8 cellular contexts compared by ENCODE assay signal in the genomic region with DNA sequence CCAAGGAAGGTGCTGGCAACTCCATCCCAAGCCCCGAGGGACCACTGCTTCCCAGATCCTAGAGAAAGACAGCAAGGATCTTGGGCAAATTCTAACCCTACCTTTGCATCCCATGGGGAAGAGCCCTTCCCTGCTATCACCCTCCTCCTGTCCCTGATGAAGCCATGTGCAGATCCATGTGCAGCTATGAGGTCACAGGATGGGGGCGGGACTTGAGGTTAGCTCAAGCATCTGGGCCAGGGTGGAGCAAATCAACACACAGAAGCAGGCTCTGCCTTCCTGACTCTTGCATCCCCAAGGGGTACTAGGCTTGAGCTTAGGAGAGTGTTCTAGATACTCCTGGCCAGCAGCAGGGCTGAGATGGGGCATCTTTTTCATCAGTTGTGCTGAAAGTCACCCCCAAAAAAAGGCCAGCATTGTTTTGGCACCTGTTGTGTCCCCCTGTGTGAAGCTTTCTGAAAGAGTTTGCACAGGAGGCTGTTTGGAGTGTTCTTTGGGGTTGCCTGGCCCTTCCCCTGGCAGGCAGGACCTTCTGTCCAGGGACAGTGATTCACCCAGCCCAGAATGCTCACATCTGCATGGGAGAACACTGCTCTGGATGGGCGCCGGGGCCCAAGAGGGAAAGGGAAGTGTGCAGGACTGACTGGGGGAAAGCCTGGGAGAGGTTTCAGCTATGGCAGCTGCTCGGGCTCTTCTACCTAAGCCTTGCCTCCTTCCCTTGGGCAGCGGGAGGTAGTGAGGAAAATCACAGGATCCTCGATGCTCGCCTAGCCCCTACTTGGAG. TPM values are rescaled to one million over a fixed set of nuclear protein-coding genes. Genes with fewer than 3 reads are reported as not detected.
A peak's percentile ranks its signal among the peaks of the same experiment; 100 is the strongest.
DNase-seq lines count a peak whose midpoint lies in the region; ATAC-seq, FAIRE-seq and TF ChIP-seq lines count a peak whose summit lies in the region.

No MANE protein-coding gene starts in this region.

- no peak overlapping the region for H4K8ac ChIP-seq in H9 (replicated peaks; ENCODE audit: insufficient read length, low read depth, low read length)

- no peak overlapping the region for H2BK20ac ChIP-seq in H9 (ENCODE audit: low read depth, low read length, poor library complexity, severe bottlenecking)

- H4K91ac ChIP-seq in H9 (ENCODE audit: insufficient read length, low read depth, low read length), result no peak overlapping the region

- no CpG with 5 or more reads among the region's 8 CpGs for WGBS in H9 (ENCODE audit: extremely low coverage, insufficient read length, low lambda C conversion rate)
- 29% methylated on average over 8 of the region's 8 CpGs for WGBS in GM12878 (ENCODE audit: insufficient coverage, insufficient replicate concordance, low lambda C conversion rate, missing lambda C conversion rate)
- 81% methylated on average over 8 of the region's 8 CpGs for WGBS in urinary bladder

- no peak overlapping the region for H3T11ph ChIP-seq in H9 (ENCODE audit: low read length)

- no peaks in the 10 kb centered on the region for H3K23me2 ChIP-seq in H9 (ENCODE audit: insufficient read length, low read depth, low read length, poor library complexity, severe bottlenecking)

- no peak overlapping the region for H3K56ac ChIP-seq in H9 (ENCODE audit: insufficient read length, low read depth, low read length)

- H3K27ac ChIP-seq in H9 (ENCODE audit: insufficient read length, low read depth, low read length), result no peak overlapping the region
- H3K27ac ChIP-seq in GM12878 (ENCODE audit: control insufficient read depth, insufficient read depth), result no peak overlapping the region
- peak overlapping the region; percentile 88 for H3K27ac ChIP-seq in urinary bladder (ENCODE audit: low read depth)

- no peak overlapping the region for H3K4ac ChIP-seq in H9 (ENCODE audit: low read depth, low read length)

- no peaks in the 10 kb centered on the region for H3K79me1 ChIP-seq in H9 (ENCODE audit: insufficient read depth, low read depth, low read length, poor library complexity, severe bottlenecking)

- H3K4me1 ChIP-seq in H9 (ENCODE audit: insufficient read depth, low read length), result no peaks in the 10 kb centered on the region; the same call in 1 of the 2 replicates
- H3K4me1 ChIP-seq in GM12878 (ENCODE audit: control insufficient read depth, insufficient read depth, low read length), result peaks cover 13% of the 10 kb centered on the region
- H3K4me1 ChIP-seq in urinary bladder (ENCODE audit: insufficient read depth), result peaks cover 2% of the 10 kb centered on the region

- H2AK5ac ChIP-seq in H9 (ENCODE audit: insufficient read length, low read length), result no peak overlapping the region

- H3K9ac ChIP-seq in H9 (ENCODE audit: extremely low read depth, insufficient read length, low read length), result no peak overlapping the region
- H3K9ac ChIP-seq in GM12878 (ENCODE audit: control insufficient read depth, insufficient read depth, low read length), result no peak overlapping the region

- H3K27ac Mint-ChIP-seq in H9 (no peak overlapping the region), T-cell (peak overlapping the region; percentile 93 to 99), type B pancreatic cell (no peak overlapping the region)

- no peak for TF ChIP-seq RAD21 in GM12878 (IDR thresholded peaks at IDR 0.05; ENCODE audit: insufficient read depth, low read depth, low read length)

- ATAC-seq in T-cell (replicated peaks in 1 of 4) (peak; percentile 42 to 56 (median 50)), GM12878 (peak; percentile 16)

- SMC1A ChIA-PET in GM12878 (lab: Charles Lee; ENCODE audit: uncharacterized antibody, unreplicated experiment), result interaction anchor here (1.3 to 8.6 kb wide), 4 partner anchors 12 to 51 kb away, joined by 3 to 425 read pairs (median 6); no protein-coding TSS in a partner anchor

- CTCF ChIA-PET in T-cell (lab: Charles Lee) (interaction anchor here (0.6 to 1.8 kb wide), 5 partner anchors 28 to 63 kb away, joined by 3 to 9 read pairs (median 3); no protein-coding TSS in a partner anchor), GM12878 (lab: Yijun Ruan, JAX) (interaction anchor here (2.4 to 7.7 kb wide), 5 partner anchors 8 to 97 kb away, joined by 6 to 273 read pairs (median 13); a partner anchor contains a TSS)

- no TSS peak for BruUV-seq in GM12878 (replicated peaks; lab: Mats Ljungman, UMichigan)

- H2BK5ac ChIP-seq in H9 (ENCODE audit: insufficient read length, low read length), result no peak overlapping the region

- H3K79me2 ChIP-seq in H9 (ENCODE audit: insufficient read depth, low read length) (no peaks in the 10 kb centered on the region), GM12878 (ENCODE audit: control insufficient read depth, insufficient read depth, low read length) (peaks cover 4% of the 10 kb centered on the region)

- H3K4me2 ChIP-seq in H9 (ENCODE audit: insufficient read depth, insufficient read length, low read length) (no peak overlapping the region), GM12878 (ENCODE audit: control insufficient read depth, insufficient read depth) (no peak overlapping the region)

- H3K18ac ChIP-seq in H9 (ENCODE audit: insufficient read length, low read depth, low read length), result no peak overlapping the region

- H4K20me1 ChIP-seq in H9 (ENCODE audit: control insufficient read depth, insufficient read depth, insufficient read length) (no peaks in the 10 kb centered on the region), GM12878 (ENCODE audit: control insufficient read depth, insufficient read depth) (no peaks in the 10 kb centered on the region)

- intact Hi-C loops in GM12878 (cut with micrococcal nuclease; ENCODE audit: unreplicated experiment), result loop anchor here (5.0 kb wide), 1 partner anchor 562 kb away; a partner anchor contains a TSS

- H3K36me3 Mint-ChIP-seq in H9 (ENCODE audit: insufficient read depth in 1 of 3, low read depth in 3 of 3), result no peaks in the 10 kb centered on the region; a peak in 1 of 7 replicates
- H3K36me3 Mint-ChIP-seq in T-cell, result no peaks in the 10 kb centered on the region
- no peaks in the 10 kb centered on the region for H3K36me3 Mint-ChIP-seq in type B pancreatic cell

- in situ Hi-C loops in GM12878 (cut with MboI), result loop anchor here (5.0 kb wide), 1 partner anchor 33 kb away; no protein-coding TSS in a partner anchor

- H3K14ac ChIP-seq in H9 (ENCODE audit: insufficient read depth, low read length), result no peak overlapping the region

- POLR2A ChIA-PET in T-cell (lab: Charles Lee), result interaction anchor here (0.6 to 10.9 kb wide), 7 partner anchors 9 to 63 kb away, joined by 3 to 572 read pairs (median 5); a partner anchor contains a TSS
- POLR2A ChIA-PET in GM12878 (lab: Charles Lee), result interaction anchor here (10.5 kb wide), 1 partner anchor 35 kb away, joined by 287 read pairs; no protein-coding TSS in a partner anchor

- H3K36me3 ChIP-seq in GM12878 (ENCODE audit: control insufficient read depth in 2 of 2, insufficient read depth in 2 of 2, low read length in 1 of 2), result no peaks in the 10 kb centered on the region
- H3K36me3 ChIP-seq in urinary bladder (ENCODE audit: insufficient read depth), result no peaks in the 10 kb centered on the region

- no peak overlapping the region for H2BK120ac ChIP-seq in H9 (ENCODE audit: low read depth, low read length, poor library complexity, severe bottlenecking)

- TF ChIP-seq CTCF in H9 (conservative IDR thresholded peaks at IDR 0.05), result no peak
- no peak for TF ChIP-seq CTCF in GM12878 (IDR thresholded peaks at IDR 0.05 in 2 of 3, conservative IDR thresholded peaks at IDR 0.05 in 1 of 3; ENCODE audit: control insufficient read depth in 2 of 3, extremely low read depth in 1 of 3, insufficient read depth in 1 of 3, low read depth in 3 of 3, low read length in 3 of 3)
- TF ChIP-seq CTCF in type B pancreatic cell (conservative IDR thresholded peaks at IDR 0.05), result no peak

- H3K9me3 ChIP-seq in H9 (ENCODE audit: control insufficient read depth, low read depth, low read length) (no peaks in the 10 kb centered on the region), GM12878 (replicated peaks; ENCODE audit: control insufficient read depth, insufficient read depth, low read length) (no peaks in the 10 kb centered on the region)

- DNase-seq in H9, result peak; percentile 39
- DNase-seq in T-cell, result peak; percentile 51 to 86 (median 76)
- no peak for DNase-seq in GM12878 (ENCODE audit: low read depth, low spot score)
- DNase-seq in mucosa of gallbladder (ENCODE audit: low spot score), result peak; percentile 68
- no peak for DNase-seq in ecto neural progenitor cell (ENCODE audit: low spot score)
- DNase-seq in type B pancreatic cell (ENCODE audit: extremely low spot score, unreplicated experiment), result no peak
- DNase-seq in GOT3 (lab: John Stamatoyannopoulos, UW), result no peak

- H3K4me3 ChIP-seq in GM12878, result no peak overlapping the region
- no peak overlapping the region for H3K4me3 ChIP-seq in urinary bladder (ENCODE audit: low read depth, low read length)

- H2AFZ ChIP-seq in H9 (ENCODE audit: low read length), result no peak overlapping the region
- no peak overlapping the region; the same call in 1 of the 2 replicates for H2AFZ ChIP-seq in GM12878 (ENCODE audit: control insufficient read depth, low read depth, low read length)

- H3K27me3 Mint-ChIP-seq in H9 (ENCODE audit: low read depth), result peaks cover 13% of the 10 kb centered on the region
- H3K27me3 Mint-ChIP-seq in T-cell, result peaks cover 0 to 12% of the 10 kb centered on the region in 2 donors
- peaks cover 4% of the 10 kb centered on the region for H3K27me3 Mint-ChIP-seq in type B pancreatic cell

- no peak for FAIRE-seq in GM12878 (lab: Jason Lieb, UNC)

- no peak overlapping the region for H2BK15ac ChIP-seq in H9 (ENCODE audit: low read depth, low read length)

- no peak overlapping the region for H4K5ac ChIP-seq in H9 (ENCODE audit: insufficient read length, low read depth, low read length)

- no peak overlapping the region for H2BK12ac ChIP-seq in H9 (ENCODE audit: insufficient read length, low read depth, low read length)

- TF ChIP-seq POLR2A in GM12878 (IDR thresholded peaks at IDR 0.05; ENCODE audit: low read depth, low read length), result no peak

- TF ChIP-seq EP300 in GM12878 (IDR thresholded peaks at IDR 0.05; ENCODE audit: borderline replicate concordance in 1 of 2, control insufficient read depth in 1 of 2, low read depth in 2 of 2, low read length in 2 of 2), result no peak

- H3K27me3 ChIP-seq in H9 (ENCODE audit: insufficient read depth, low read length), result no peaks in the 10 kb centered on the region; the same call in 1 of the 2 replicates
- no peaks in the 10 kb centered on the region; a peak in 1 of 4 replicates for H3K27me3 ChIP-seq in GM12878 (replicated peaks in 1 of 2; ENCODE audit: control insufficient read depth in 2 of 2, insufficient read depth in 2 of 2, low read length in 1 of 2)

- H3K9me3 Mint-ChIP-seq in H9 (peaks cover 0 to 64% of the 10 kb centered on the region in 2 experiments; a peak in 2 of 5 replicates), T-cell (no peaks in the 10 kb centered on the region), type B pancreatic cell (no peaks in the 10 kb centered on the region)

- no peak overlapping the region for H3K23ac ChIP-seq in H9 (ENCODE audit: insufficient read length, low read depth, low read length)

- RAD21 ChIA-PET in GM12878 (lab: Charles Lee; ENCODE audit: unreplicated experiment), result interaction anchor here (2.9 to 11.2 kb wide), 3 partner anchors 7 to 36 kb away, joined by 17 to 444 read pairs (median 17); no protein-coding TSS in a partner anchor

- H3K4me3 Mint-ChIP-seq in H9 (no peak overlapping the region), T-cell (peak overlapping the region; percentile 17 to 76 (median 24)), type B pancreatic cell (no peak overlapping the region)

- H3K4me1 Mint-ChIP-seq in H9, result peaks cover 0 to 30% of the 10 kb centered on the region in 2 experiments; a peak in 2 of 4 replicates
- H3K4me1 Mint-ChIP-seq in T-cell, result peaks cover 69 to 78% (median 75%) of the 10 kb centered on the region in 3 donors
- H3K4me1 Mint-ChIP-seq in type B pancreatic cell (ENCODE audit: unreplicated experiment), result peaks cover 31% of the 10 kb centered on the region

RNA-seq across cellular contexts. Expression of a gene that starts 50.8 kb away (rescaled TPM):
- total RNA-seq in H9 (2021), result 90.5 and 91.3 TPM in 2 replicates
- total RNA-seq in T-cell, result 10 to 100 TPM; 57.9 to 74.0 (median 60.7) TPM
- 11.5 and 12.7 TPM in 2 replicates for total RNA-seq in GM12878 (2013; cell fraction: nucleolus; rRNA removed)
- total RNA-seq in GM12878 (2014; rRNA removed), result 26.5 and 28.1 TPM in 2 replicates
- 44.6 and 44.8 TPM in 2 replicates for total RNA-seq in GM12878 (2014; rRNA removed; fragmentation: Illumina TruSeq; extraction: Trizol)
- 57.3 and 65.8 TPM in 2 replicates for total RNA-seq in GM12878 (2021)
- 40.2 TPM for polyA plus RNA-seq in GM12878 (2011; ENCODE audit: low read depth)
- polyA plus RNA-seq in GM12878 (2011; rRNA removed), result 86.5 and 105 TPM in 2 replicates
- polyA plus RNA-seq in GM12878 (2011; cell fraction: cytosol; rRNA removed), result 54.5 and 55.8 TPM in 2 replicates
- 22.0 and 28.3 TPM in 2 replicates for polyA plus RNA-seq in GM12878 (2011; cell fraction: nucleus; rRNA removed)
- polyA plus RNA-seq in GM12878 (2012), result 35.3 and 36.1 TPM in 2 replicates
- 71.2 and 77.5 TPM in 2 replicates for polyA plus RNA-seq in GM12878 (2014; fragmentation: Illumina TruSeq; extraction: Trizol)
- 10 to 100 TPM; 31.2 to 31.5 TPM for polyA plus RNA-seq in GM12878 (2014; fragmentation: Nextera tagmentation; extraction: Ambion mirVana)
- 54.5 and 64.8 TPM in 2 replicates for polyA plus RNA-seq in GM12878 (2014; rRNA removed)
- 10 to 100 TPM; 76.1 to 77.0 TPM for polyA plus RNA-seq in GM12878 (2016; fragmentation: Nextera tagmentation; extraction: Ambion mirVana)
- polyA minus RNA-seq in GM12878 (2011; rRNA and poly(A)+ RNA removed), result 49.0 and 87.7 TPM in 2 replicates
- polyA minus RNA-seq in GM12878 (2011; cell fraction: cytosol; rRNA and poly(A)+ RNA removed), result 17.2 and 22.5 TPM in 2 replicates
- 6.4 and 10.3 TPM in 2 replicates for polyA minus RNA-seq in GM12878 (2011; cell fraction: nucleus; rRNA and poly(A)+ RNA removed)
- total RNA-seq in mucosa of gallbladder, result 19.0 TPM
- 22.9 TPM for total RNA-seq in urinary bladder
- polyA plus RNA-seq in urinary bladder, result 35.7 TPM
- total RNA-seq in type B pancreatic cell (ENCODE audit: low replicate concordance), result 22.6 and 45.1 TPM in 2 replicates

Comparison
In these comparisons a context has a peak if more than half of its experiments do, and no peak if none do; other contexts are left out.
1. DNase-seq: peak in H9 (single experiment), T-cell (34 of 34) and mucosa of gallbladder (single experiment); none in GM12878 (single experiment), ecto neural progenitor cell (single experiment), type B pancreatic cell (single experiment) and GOT3 (single experiment).
2. H3K27ac Mint-ChIP-seq: peak in T-cell (2 of 2); none in H9 (0 of 3) and type B pancreatic cell (single experiment).
3. H3K4me3 Mint-ChIP-seq: peak in T-cell (3 of 3); none in H9 (0 of 2) and type B pancreatic cell (single experiment).